13 cellular contexts compared by ENCODE assay signal in the genomic region with DNA sequence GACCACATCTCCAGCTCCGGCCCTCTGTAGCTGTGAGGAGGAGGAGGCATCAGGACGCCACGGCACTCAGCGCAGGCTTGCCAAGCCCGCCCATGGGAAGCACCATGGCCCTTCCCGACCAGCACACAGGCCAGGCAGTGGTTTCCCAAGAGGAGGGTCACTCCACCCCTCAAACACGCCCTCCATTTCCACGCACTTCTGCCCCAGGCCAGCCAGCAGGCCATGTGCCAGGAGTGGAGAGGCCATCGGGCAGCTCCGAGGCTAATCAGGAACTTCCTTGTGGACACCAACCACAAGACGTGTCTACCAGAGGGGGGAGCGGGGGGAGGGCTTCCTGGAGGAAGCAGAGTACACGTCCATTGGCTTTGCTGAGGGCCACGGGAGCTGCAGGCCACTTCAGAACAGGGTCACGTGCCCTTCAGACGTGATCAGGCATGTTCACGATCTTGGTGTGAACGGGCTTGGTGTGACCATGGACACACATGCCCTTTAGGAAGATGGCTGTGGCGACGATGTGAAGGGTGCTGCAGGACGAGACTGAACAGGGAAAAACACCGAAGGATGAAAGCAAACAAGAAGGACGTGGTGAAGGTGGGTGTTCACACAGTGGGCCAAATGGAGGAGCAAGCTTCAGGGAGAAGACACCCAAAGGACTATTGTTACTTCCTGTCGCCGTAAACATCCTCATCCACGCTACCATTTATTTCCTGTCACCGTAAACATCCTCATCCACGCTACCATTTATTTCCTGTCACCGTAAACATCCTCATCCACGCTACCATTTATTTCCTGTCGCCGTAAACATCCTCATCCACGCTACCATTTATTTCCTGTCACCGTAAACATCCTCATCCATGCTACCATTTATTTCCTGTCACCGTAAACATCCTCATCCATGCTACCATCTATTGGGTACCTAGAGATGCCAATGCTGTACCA. TPM values are rescaled to one million over a fixed set of nuclear protein-coding genes. Genes with fewer than 3 reads are reported as not detected.
DNase-seq lines count a peak whose midpoint lies in the region; ATAC-seq, FAIRE-seq and TF ChIP-seq lines count a peak whose summit lies in the region.
"Had no signal": no experiment of that assay in that cellular context is flagged by ENCODE, and none has a peak within 500 bp of the region (broad histone marks: within the 10 kb centered on the region; RNA-seq: fewer than 3 reads in every experiment).

No MANE protein-coding gene starts in this region.

- CTCF ChIA-PET in HepG2 (lab: Yijun Ruan, JAX; ENCODE audit: low intra/inter-chr PET ratio, low total read pairs) = no interaction called here

- H3K27me3 Mint-ChIP-seq in activated T-cell treated with anti-CD3 and anti-CD28 coated beads, Interleukin-2, amount 50 U/mL, for 4 hours (ENCODE audit: low read depth) = no peaks in the 10 kb centered on the region

- peaks cover 13% of the 10 kb centered on the region for H3K36me3 Mint-ChIP-seq in activated T-cell treated with anti-CD3 and anti-CD28 coated beads, Interleukin-2, amount 50 U/mL, for 4 hours (ENCODE audit: insufficient read depth)

- H3K27me3 ChIP-seq in HepG2 (ENCODE audit: control insufficient read depth in 1 of 2, insufficient read depth in 2 of 2, low read length in 2 of 2) (no peaks in the 10 kb centered on the region), stomach (no peaks in the 10 kb centered on the region)
- H3K27me3 ChIP-seq: left lung had no signal

- H3K9me3 ChIP-seq in HepG2 (ENCODE audit: low read length) (no peaks in the 10 kb centered on the region), stomach (no peaks in the 10 kb centered on the region)
- H3K9me3 ChIP-seq: left lung had no signal

- no peak overlapping the region for H3K9ac ChIP-seq in HepG2 (ENCODE audit: insufficient read depth, low read depth, low read length)

- WGBS in HepG2 (ENCODE audit: low lambda C conversion rate) = 94% methylated on average over 34 of the region's 35 CpGs
- WGBS in stomach, 5 donors = 69 to 82% (median 79%) methylated on average over 29 to 35 of the region's 35 CpGs

- no peak for TF ChIP-seq RAD21 in HepG2 (CRISPR knock-in tag; IDR thresholded peaks at IDR 0.05)

- DNase-seq in activated T-cell treated with anti-CD3 and anti-CD28 coated beads, Interleukin-2, amount 50 U/mL, for 1 hour = peak; percentile 50
- DNase-seq in activated T-cell treated with anti-CD3 and anti-CD28 coated beads for 4 hours = no peak
- no peak for DNase-seq in activated T-cell treated with anti-CD3 and anti-CD28 coated beads, Interleukin-2, amount 50 U/mL, for 4 hours
- no peak for DNase-seq in HepG2 (ENCODE audit: low spot score)
- no peak for DNase-seq in stomach
- DNase-seq in LoVo (ENCODE audit: low spot score) = no peak
- no peak for DNase-seq in NCI-H1436 (lab: John Stamatoyannopoulos, UW)
- DNase-seq: glutamatergic neuron; left lung; NCI-H510A; stimulated activated CD4-positive, alpha-beta T cell treated with anti-CD3 and anti-CD28 coated beads, Interleukin-2, amount 100 ng/mL, for 48 hours had no signal

- in situ Hi-C loops in HepG2 (cut with HindIII; ENCODE audit: extremely low pct_ligation_motif_present, low pct_unique_long_range_greater_than_20kb) = no loop called here

- TF ChIP-seq EP300 in HepG2 (IDR thresholded peaks at IDR 0.05; ENCODE audit: low read depth in 2 of 2, low read length in 2 of 2) = no peak
- no peak for TF ChIP-seq EP300 in HepG2 (CRISPR knock-in tag; IDR thresholded peaks at IDR 0.05; ENCODE audit: borderline replicate concordance)
- no peak for TF ChIP-seq EP300 in stomach (IDR thresholded peaks at IDR 0.05)

- TF ChIP-seq POLR2A in HepG2 (IDR thresholded peaks at IDR 0.05; ENCODE audit: insufficient read depth in 1 of 2, low read depth in 2 of 2, low read length in 2 of 2) (no peak), stomach (IDR thresholded peaks at IDR 0.05) (no peak)

- POLR2A ChIA-PET in HepG2 (lab: Yijun Ruan, JAX) = no interaction called here

- H3K4me1 ChIP-seq in HepG2 (ENCODE audit: insufficient read depth, low read length) = peaks cover 7% of the 10 kb centered on the region
- peaks cover 0 to 4% (median 3%) of the 10 kb centered on the region in 4 donors for H3K4me1 ChIP-seq in stomach
- H3K4me1 ChIP-seq: left lung had no signal

- no peaks in the 10 kb centered on the region for H3K9me3 Mint-ChIP-seq in activated T-cell treated with anti-CD3 and anti-CD28 coated beads, Interleukin-2, amount 50 U/mL, for 4 hours

- intact Hi-C loops in HepG2 (cut with micrococcal nuclease; ENCODE audit: unreplicated experiment) (no loop called here), stomach (cut with DNase I; ENCODE audit: low total_unique reads) (no loop called here)

- H3K4me3 Mint-ChIP-seq in activated T-cell treated with anti-CD3 and anti-CD28 coated beads, Interleukin-2, amount 50 U/mL, for 4 hours = peak overlapping the region; percentile 69

- H2AFZ ChIP-seq in HepG2 (ENCODE audit: low read length) = no peak overlapping the region

- BruUV-seq in HepG2 (replicated peaks; lab: Mats Ljungman, UMichigan) = no TSS peak

- ATAC-seq in activated T-cell treated with anti-CD3 and anti-CD28 coated beads, Interleukin-2, amount 50 U/mL, for 4 hours = no peak
- ATAC-seq in HepG2 = no peak
- ATAC-seq in SK-N-SH treated with all-trans-retinoic acid at 6 μM for 48 hours = no peak
- ATAC-seq: left lung had no signal

- no peak for TF ChIP-seq CTCF in HepG2 (CRISPR knock-in tag; IDR thresholded peaks at IDR 0.05)
- no peak for TF ChIP-seq CTCF in stomach (IDR thresholded peaks at IDR 0.05)

- H4K20me1 ChIP-seq in HepG2 (ENCODE audit: insufficient read depth, low read length) = no peaks in the 10 kb centered on the region

- peaks cover 7 to 20% of the 10 kb centered on the region in 2 experiments; a peak in 3 of 5 replicates for H3K36me3 ChIP-seq in HepG2 (replicated peaks in 1 of 2; ENCODE audit: control insufficient read depth in 1 of 2, insufficient read depth in 2 of 2, low read length in 2 of 2)
- H3K36me3 ChIP-seq in stomach = no peaks in the 10 kb centered on the region

- no peak overlapping the region for H3K27ac ChIP-seq in HepG2 (ENCODE audit: extremely low read length, insufficient read depth, low read length)
- H3K27ac ChIP-seq in stomach = peak overlapping the region in 4 of 5 donors; percentile 33 to 50 (median 42)

- no peak overlapping the region for H3K4me2 ChIP-seq in HepG2 (ENCODE audit: low read depth, low read length)

- peak; percentile 8 for FAIRE-seq in HepG2 (lab: Jason Lieb, UNC)
- FAIRE-seq: GM18507 had no signal

- H3K4me3 ChIP-seq in HepG2 (replicated peaks in 1 of 3; ENCODE audit: insufficient read depth in 1 of 3, low read depth in 2 of 3, low read length in 3 of 3) (no peak overlapping the region), stomach (no peak overlapping the region)
- H3K4me3 ChIP-seq: left lung had no signal

- H3K4me1 Mint-ChIP-seq in activated T-cell treated with anti-CD3 and anti-CD28 coated beads, Interleukin-2, amount 50 U/mL, for 4 hours (ENCODE audit: low read depth) = peaks cover 54% of the 10 kb centered on the region

- H3K79me2 ChIP-seq in HepG2 (ENCODE audit: insufficient read depth, low read length) = no peaks in the 10 kb centered on the region

RNA-seq across cellular contexts. Expression of a gene that starts 6.5 kb away (rescaled TPM):
- 10 to 100 TPM; 40.5 to 42.3 (median 41.8) TPM for total RNA-seq in activated T-cell treated with anti-CD3 and anti-CD28 coated beads, Interleukin-2, amount 50 U/mL, for 4 hours
- total RNA-seq in HepG2 (2016; rRNA removed; fragmentation: Illumina TruSeq; extraction: Trizol) (59.8 and 61.5 TPM in 2 replicates), stomach (10 to 100 TPM in 4 of 5 donors, 1 to 10 TPM in 1; 3.2 to 85.7 (median 40.9) TPM)
- total RNA-seq in HepG2 (2016; cell fraction: cytosol; rRNA removed; fragmentation: Illumina TruSeq; extraction: Trizol; ENCODE audit: low read depth) = 20.2 and 20.4 TPM in 2 replicates
- 57.2 and 63.4 TPM in 2 replicates for total RNA-seq in HepG2 (2016; cell fraction: insoluble cytoplasmic fraction; rRNA removed; fragmentation: Illumina TruSeq; extraction: Trizol)
- total RNA-seq in HepG2 (2016; cell fraction: membrane; rRNA removed; fragmentation: Illumina TruSeq; extraction: Trizol) = 27.2 and 28.3 TPM in 2 replicates
- total RNA-seq in HepG2 (2016; cell fraction: nucleus; rRNA removed; fragmentation: Illumina TruSeq; extraction: Trizol) = 47.3 and 61.7 TPM in 2 replicates
- polyA plus RNA-seq in HepG2 (2011; rRNA removed) (37.1 and 50.5 TPM in 2 replicates), stomach (10 to 100 TPM; 19.4 to 28.6 (median 24.3) TPM)
- 29.8 and 33.1 TPM in 2 replicates for polyA plus RNA-seq in HepG2 (2011; cell fraction: cytosol; rRNA removed)
- 71.5 and 77.4 TPM in 2 replicates for polyA plus RNA-seq in HepG2 (2011; cell fraction: nucleus; rRNA removed)
- polyA plus RNA-seq in HepG2 (2012) = 27.8 and 38.2 TPM in 2 replicates
- polyA plus RNA-seq in HepG2 (2016; cell fraction: cytosol; fragmentation: Illumina TruSeq; extraction: Trizol; ENCODE audit: low read depth) = 18.2 and 22.9 TPM in 2 replicates
- polyA plus RNA-seq in HepG2 (2016; cell fraction: insoluble cytoplasmic fraction; fragmentation: Illumina TruSeq; extraction: Trizol; ENCODE audit: low read depth) = 67.1 and 69.1 TPM in 2 replicates
- polyA plus RNA-seq in HepG2 (2016; cell fraction: membrane; fragmentation: Illumina TruSeq; extraction: Trizol; ENCODE audit: low read depth) = 20.0 and 22.3 TPM in 2 replicates
- 82.3 and 82.6 TPM in 2 replicates for polyA plus RNA-seq in HepG2 (2016; cell fraction: nucleus; fragmentation: Illumina TruSeq; extraction: Trizol; ENCODE audit: insufficient read depth, low read depth)
- 31.6 and 46.9 TPM in 2 replicates for polyA minus RNA-seq in HepG2 (2011; rRNA and poly(A)+ RNA removed; ENCODE audit: low replicate concordance)
- polyA minus RNA-seq in HepG2 (2011; cell fraction: cytosol; rRNA and poly(A)+ RNA removed) = 15.7 and 20.7 TPM in 2 replicates
- polyA minus RNA-seq in HepG2 (2011; cell fraction: nucleus; rRNA and poly(A)+ RNA removed) = 76.1 and 79.6 TPM in 2 replicates

RNA-seq across cellular contexts. Expression of a gene that starts 40.7 kb away (rescaled TPM):
- 10 to 100 TPM; 35.6 to 62.7 (median 49.8) TPM for total RNA-seq in activated T-cell treated with anti-CD3 and anti-CD28 coated beads, Interleukin-2, amount 50 U/mL, for 4 hours
- total RNA-seq in HepG2 (2016; rRNA removed; fragmentation: Illumina TruSeq; extraction: Trizol) = 16.0 and 17.0 TPM in 2 replicates
- 18.0 and 28.0 TPM in 2 replicates for total RNA-seq in HepG2 (2016; cell fraction: cytosol; rRNA removed; fragmentation: Illumina TruSeq; extraction: Trizol; ENCODE audit: low read depth)
- total RNA-seq in HepG2 (2016; cell fraction: insoluble cytoplasmic fraction; rRNA removed; fragmentation: Illumina TruSeq; extraction: Trizol) = 14.4 and 17.9 TPM in 2 replicates
- total RNA-seq in HepG2 (2016; cell fraction: membrane; rRNA removed; fragmentation: Illumina TruSeq; extraction: Trizol) = 5.9 and 7.8 TPM in 2 replicates
- total RNA-seq in HepG2 (2016; cell fraction: nucleus; rRNA removed; fragmentation: Illumina TruSeq; extraction: Trizol) = 22.6 and 27.5 TPM in 2 replicates
- polyA plus RNA-seq in HepG2 (2011; rRNA removed) = 6.9 and 7.1 TPM in 2 replicates
- polyA plus RNA-seq in HepG2 (2011; cell fraction: cytosol; rRNA removed) = 2.1 and 4.1 TPM in 2 replicates
- 36.3 and 40.3 TPM in 2 replicates for polyA plus RNA-seq in HepG2 (2011; cell fraction: nucleus; rRNA removed)
- 6.8 and 9.6 TPM in 2 replicates for polyA plus RNA-seq in HepG2 (2012)
- polyA plus RNA-seq in HepG2 (2016; cell fraction: cytosol; fragmentation: Illumina TruSeq; extraction: Trizol; ENCODE audit: low read depth) = 0.79 and 1.0 TPM in 2 replicates
- polyA plus RNA-seq in HepG2 (2016; cell fraction: insoluble cytoplasmic fraction; fragmentation: Illumina TruSeq; extraction: Trizol; ENCODE audit: low read depth) = 9.2 and 11.1 TPM in 2 replicates
- polyA plus RNA-seq in HepG2 (2016; cell fraction: membrane; fragmentation: Illumina TruSeq; extraction: Trizol; ENCODE audit: low read depth) = 1.7 and 2.3 TPM in 2 replicates
- polyA plus RNA-seq in HepG2 (2016; cell fraction: nucleus; fragmentation: Illumina TruSeq; extraction: Trizol; ENCODE audit: insufficient read depth, low read depth) = 79.4 and 83.7 TPM in 2 replicates
- polyA minus RNA-seq in HepG2 (2011; rRNA and poly(A)+ RNA removed; ENCODE audit: low replicate concordance) = 28.2 and 32.5 TPM in 2 replicates
- 3.7 and 15.6 TPM in 2 replicates for polyA minus RNA-seq in HepG2 (2011; cell fraction: cytosol; rRNA and poly(A)+ RNA removed)
- 10.7 and 14.4 TPM in 2 replicates for polyA minus RNA-seq in HepG2 (2011; cell fraction: nucleus; rRNA and poly(A)+ RNA removed)
- 10 to 100 TPM in 3 of 5 donors, 1 to 10 TPM in 1, under 1 TPM in 1; 0.58 to 56.7 (median 10.5) TPM for total RNA-seq in stomach
- polyA plus RNA-seq in stomach = 1 to 10 TPM; 1.3 to 6.5 (median 4.0) TPM

RNA-seq across cellular contexts. Expression of a gene that starts 41.7 kb away (rescaled TPM):
- 10 to 100 TPM; 66.3 to 74.1 (median 73.7) TPM for total RNA-seq in activated T-cell treated with anti-CD3 and anti-CD28 coated beads, Interleukin-2, amount 50 U/mL, for 4 hours
- 67.9 and 77.2 TPM in 2 replicates for total RNA-seq in HepG2 (2016; rRNA removed; fragmentation: Illumina TruSeq; extraction: Trizol)
- total RNA-seq in HepG2 (2016; cell fraction: cytosol; rRNA removed; fragmentation: Illumina TruSeq; extraction: Trizol; ENCODE audit: low read depth) = 27.7 and 40.5 TPM in 2 replicates
- 78.8 and 81.3 TPM in 2 replicates for total RNA-seq in HepG2 (2016; cell fraction: insoluble cytoplasmic fraction; rRNA removed; fragmentation: Illumina TruSeq; extraction: Trizol)
- total RNA-seq in HepG2 (2016; cell fraction: membrane; rRNA removed; fragmentation: Illumina TruSeq; extraction: Trizol) = 33.9 and 34.7 TPM in 2 replicates
- total RNA-seq in HepG2 (2016; cell fraction: nucleus; rRNA removed; fragmentation: Illumina TruSeq; extraction: Trizol) = 31.6 and 35.8 TPM in 2 replicates
- polyA plus RNA-seq in HepG2 (2011; rRNA removed) = 27.4 and 33.3 TPM in 2 replicates
- 19.4 and 25.1 TPM in 2 replicates for polyA plus RNA-seq in HepG2 (2011; cell fraction: cytosol; rRNA removed)
- polyA plus RNA-seq in HepG2 (2011; cell fraction: nucleus; rRNA removed) = 14.7 and 16.8 TPM in 2 replicates
- 43.0 and 56.8 TPM in 2 replicates for polyA plus RNA-seq in HepG2 (2012)
- polyA plus RNA-seq in HepG2 (2016; cell fraction: cytosol; fragmentation: Illumina TruSeq; extraction: Trizol; ENCODE audit: low read depth) = 29.9 and 37.7 TPM in 2 replicates
- 99.4 and 106 TPM in 2 replicates for polyA plus RNA-seq in HepG2 (2016; cell fraction: insoluble cytoplasmic fraction; fragmentation: Illumina TruSeq; extraction: Trizol; ENCODE audit: low read depth)
- polyA plus RNA-seq in HepG2 (2016; cell fraction: membrane; fragmentation: Illumina TruSeq; extraction: Trizol; ENCODE audit: low read depth) = 34.4 and 34.7 TPM in 2 replicates
- polyA plus RNA-seq in HepG2 (2016; cell fraction: nucleus; fragmentation: Illumina TruSeq; extraction: Trizol; ENCODE audit: insufficient read depth, low read depth) = 52.8 and 60.1 TPM in 2 replicates
- polyA minus RNA-seq in HepG2 (2011; rRNA and poly(A)+ RNA removed; ENCODE audit: low replicate concordance) = 22.5 and 25.7 TPM in 2 replicates
- polyA minus RNA-seq in HepG2 (2011; cell fraction: cytosol; rRNA and poly(A)+ RNA removed) = 18.4 and 24.7 TPM in 2 replicates
- 24.0 and 27.0 TPM in 2 replicates for polyA minus RNA-seq in HepG2 (2011; cell fraction: nucleus; rRNA and poly(A)+ RNA removed)
- total RNA-seq in stomach = 100 to 1,000 TPM in 1 of 5 donors, 10 to 100 TPM in 4; 22.8 to 126 (median 40.9) TPM
- polyA plus RNA-seq in stomach = 10 to 100 TPM; 61.2 to 99.4 (median 61.4) TPM
